In the genomic region with DNA sequence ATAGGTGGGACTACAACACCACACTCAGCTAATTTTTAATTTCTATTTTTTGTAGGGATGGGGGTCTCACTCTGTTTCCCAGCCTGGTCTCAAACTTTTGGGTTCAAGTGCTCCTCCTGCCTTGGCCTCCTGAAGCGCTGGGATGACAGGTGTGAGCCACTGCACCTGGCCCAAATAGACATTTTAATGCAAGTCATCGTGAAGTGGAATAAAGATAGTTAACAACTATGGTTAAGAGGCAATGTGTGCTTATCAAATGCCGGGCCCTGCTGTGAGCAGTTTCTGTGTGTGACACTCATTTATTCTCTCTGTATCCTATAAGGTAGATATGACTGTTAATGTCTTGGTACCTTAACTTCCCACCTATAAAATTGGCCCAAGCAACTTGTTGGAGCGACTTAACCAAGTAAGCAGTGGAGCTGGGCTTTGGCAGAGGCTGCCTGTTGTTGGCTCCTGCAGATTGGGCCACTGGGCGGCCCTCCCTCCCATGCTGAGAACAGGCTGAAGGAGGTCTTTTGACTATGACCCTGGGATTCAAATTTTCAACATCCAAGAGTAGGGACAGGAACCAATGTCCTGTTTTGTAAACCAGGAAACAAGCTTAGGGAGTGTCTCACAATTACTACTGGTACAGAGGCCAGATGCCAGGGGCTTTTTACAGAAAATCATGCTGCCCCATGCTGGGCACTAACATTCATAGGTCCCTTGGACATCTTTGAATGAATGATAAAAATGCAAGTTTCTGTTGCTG, we compare ENCODE assay signal across 19 cellular contexts.
DNase-seq lines count a peak whose midpoint lies in the region; ATAC-seq, FAIRE-seq and TF ChIP-seq lines count a peak whose summit lies in the region.
"Had no signal": no experiment of that assay in that cellular context is flagged by ENCODE, and none has a peak within 500 bp of the region (broad histone marks: within the 10 kb centered on the region; RNA-seq: fewer than 3 reads in every experiment).

No MANE protein-coding gene starts in this region.

- H3K4ac ChIP-seq in H9 (ENCODE audit: low read depth, low read length) (no peak overlapping the region), H1 (replicated peaks; ENCODE audit: insufficient read length, low read depth, low read length) (no peak overlapping the region)

- H3K27ac Mint-ChIP-seq in H9, result peak overlapping the region in 1 of 3 experiments; percentile 36; a peak in 2 of 7 replicates
- no peak overlapping the region for H3K27ac Mint-ChIP-seq in activated naive CD8-positive, alpha-beta T cell treated with anti-CD3 and anti-CD28 coated beads, Interleukin-2, amount 50 U/mL, for 24 hours

- no peak overlapping the region for H2AK5ac ChIP-seq in H9 (ENCODE audit: insufficient read length, low read length)
- peak overlapping the region; percentile 77; the same call in 1 of the 2 replicates for H2AK5ac ChIP-seq in H1 (ENCODE audit: low read depth, low read length)

- DNase-seq in ELF-1 (ENCODE audit: low read depth, low spot score), result peak; percentile 27
- DNase-seq in H9, result peak; percentile 66
- peak in 1 of 2 experiments; percentile 23 for DNase-seq in H1 (ENCODE audit: low read depth in 1 of 2, low spot score in 2 of 2)
- DNase-seq in islet precursor cell, result peak; percentile 38
- no peak for DNase-seq in cerebellar cortex (ENCODE audit: low spot score)
- no peak for DNase-seq in Peyer's patch
- no peak for DNase-seq in activated naive CD8-positive, alpha-beta T cell treated with anti-CD3 and anti-CD28 coated beads, Interleukin-2, amount 50 U/mL, for 24 hours
- DNase-seq: ACHN, C1 segment of cervical spinal cord, NCI-H1105, NCI-H2081, NCI-H2171 treated with DMSO at 0.1 percent for 48 hours, NCI-H446 treated with DMSO at 0.1 percent for 48 hours, NCI-H774, PC-9, SW 1271 had no signal

- H2BK20ac ChIP-seq in H9 (ENCODE audit: low read depth, low read length, poor library complexity, severe bottlenecking) (no peak overlapping the region), H1 (ENCODE audit: low read length) (0 out of 2 replicates have a peak overlapping the region, but pooled peaks have one; percentile 56)

- H3K4me3 Mint-ChIP-seq in H9, result no peak overlapping the region
- no peak overlapping the region for H3K4me3 Mint-ChIP-seq in activated naive CD8-positive, alpha-beta T cell treated with anti-CD3 and anti-CD28 coated beads, Interleukin-2, amount 50 U/mL, for 24 hours

- H3K4me1 Mint-ChIP-seq in H9, result peaks cover 37 to 52% of the 10 kb centered on the region in 2 experiments
- H3K4me1 Mint-ChIP-seq in activated naive CD8-positive, alpha-beta T cell treated with anti-CD3 and anti-CD28 coated beads, Interleukin-2, amount 50 U/mL, for 24 hours, result no peaks in the 10 kb centered on the region

- H3K23me2 ChIP-seq in H9 (ENCODE audit: insufficient read length, low read depth, low read length, poor library complexity, severe bottlenecking), result peaks cover 3% of the 10 kb centered on the region
- H3K23me2 ChIP-seq in H1 (ENCODE audit: low read depth, low read length), result no peaks in the 10 kb centered on the region

- no peaks in the 10 kb centered on the region for H3K27me3 Mint-ChIP-seq in H9 (ENCODE audit: low read depth)
- no peaks in the 10 kb centered on the region for H3K27me3 Mint-ChIP-seq in activated naive CD8-positive, alpha-beta T cell treated with anti-CD3 and anti-CD28 coated beads, Interleukin-2, amount 50 U/mL, for 24 hours

- no peaks in the 10 kb centered on the region for H3K27me3 ChIP-seq in H9 (ENCODE audit: insufficient read depth, low read length)
- H3K27me3 ChIP-seq in H1 (replicated peaks in 1 of 4; ENCODE audit: control insufficient read depth in 3 of 4, extremely low read depth in 1 of 4, insufficient read depth in 3 of 4, low read length in 3 of 4), result no peaks in the 10 kb centered on the region
- no peaks in the 10 kb centered on the region for H3K27me3 ChIP-seq in Peyer's patch
- H3K27me3 ChIP-seq: SJCRH30 had no signal

- no peaks in the 10 kb centered on the region for H4K20me1 ChIP-seq in H9 (ENCODE audit: control insufficient read depth, insufficient read depth, insufficient read length)
- H4K20me1 ChIP-seq in H1 (replicated peaks in 1 of 2; ENCODE audit: control insufficient read depth in 1 of 2, insufficient read depth in 2 of 2, low read length in 2 of 2), result no peaks in the 10 kb centered on the region

- H3K56ac ChIP-seq in H9 (ENCODE audit: insufficient read length, low read depth, low read length), result no peak overlapping the region
- H3K56ac ChIP-seq in H1 (replicated peaks; ENCODE audit: insufficient read length, low read depth, low read length), result no peak overlapping the region

- POLR2A ChIA-PET in H1 (lab: Charles Lee; ENCODE audit: partially characterized antibody), result no interaction called here

- H4K8ac ChIP-seq in H9 (replicated peaks; ENCODE audit: insufficient read length, low read depth, low read length) (no peak overlapping the region), H1 (ENCODE audit: extremely low read depth, insufficient read depth, low read length) (no peak overlapping the region; the same call in 1 of the 2 replicates)

- no peaks in the 10 kb centered on the region for H3K79me1 ChIP-seq in H9 (ENCODE audit: insufficient read depth, low read depth, low read length, poor library complexity, severe bottlenecking)
- no peaks in the 10 kb centered on the region for H3K79me1 ChIP-seq in H1 (ENCODE audit: low read depth, low read length)

- H4K91ac ChIP-seq in H9 (ENCODE audit: insufficient read length, low read depth, low read length) (no peak overlapping the region), H1 (replicated peaks; ENCODE audit: insufficient read length, low read length) (no peak overlapping the region)

- no peak overlapping the region for H3K4me2 ChIP-seq in H9 (ENCODE audit: insufficient read depth, insufficient read length, low read length)
- H3K4me2 ChIP-seq in H1 (ENCODE audit: insufficient read depth in 1 of 2, low read depth in 2 of 2, low read length in 2 of 2), result no peak overlapping the region
- H3K4me2 ChIP-seq: PC-9 had no signal

- H3K27ac ChIP-seq in H9 (ENCODE audit: insufficient read length, low read depth, low read length) (no peak overlapping the region), H1 (ENCODE audit: low read depth, low read length) (no peak overlapping the region; the same call in 1 of the 2 replicates), Peyer's patch (no peak overlapping the region)
- H3K27ac ChIP-seq: PC-9, SJCRH30 had no signal

- H3K23ac ChIP-seq in H9 (ENCODE audit: insufficient read length, low read depth, low read length) (no peak overlapping the region), H1 (ENCODE audit: insufficient read length) (no peak overlapping the region)

- no CpG with 5 or more reads among the region's 5 CpGs for WGBS in H9 (ENCODE audit: extremely low coverage, insufficient read length, low lambda C conversion rate)
- WGBS in H1 (ENCODE audit: extremely low coverage in 1 of 2, insufficient coverage in 1 of 2, insufficient read length in 1 of 2, insufficient replicate concordance in 2 of 2, low coverage in 1 of 2, low lambda C conversion rate in 2 of 2, missing lambda C conversion rate in 1 of 2), 2 experiments, result 78% methylated on average over 5 of the region's 5 CpGs; no CpG with 5 or more reads in 1 of the 2 experiments

- H3K36me3 Mint-ChIP-seq in H9 (ENCODE audit: insufficient read depth in 1 of 3, low read depth in 3 of 3), result no peaks in the 10 kb centered on the region; a peak in 1 of 7 replicates
- H3K36me3 Mint-ChIP-seq in activated naive CD8-positive, alpha-beta T cell treated with anti-CD3 and anti-CD28 coated beads, Interleukin-2, amount 50 U/mL, for 24 hours (ENCODE audit: low read depth), result no peaks in the 10 kb centered on the region

- H3K4me3 ChIP-seq in H1 (ENCODE audit: extremely low read depth in 1 of 4, insufficient read depth in 2 of 4, low read depth in 3 of 4, low read length in 4 of 4) (no peak overlapping the region), Peyer's patch (no peak overlapping the region)
- H3K4me3 ChIP-seq: PC-9, SJCRH30 had no signal

- TF ChIP-seq POLR2A in H1 (IDR thresholded peaks at IDR 0.05; ENCODE audit: control extremely low read depth in 1 of 2, low read depth in 2 of 2, low read length in 2 of 2), result no peak
- no peak for TF ChIP-seq POLR2A in Peyer's patch (IDR thresholded peaks at IDR 0.05)

- H2BK15ac ChIP-seq in H9 (ENCODE audit: low read depth, low read length) (no peak overlapping the region), H1 (ENCODE audit: low read length) (no peak overlapping the region; the same call in 1 of the 2 replicates)

- H2AFZ ChIP-seq in H9 (ENCODE audit: low read length) (no peak overlapping the region), H1 (ENCODE audit: low read length) (no peak overlapping the region)
- H2AFZ ChIP-seq: PC-9 had no signal

- TF ChIP-seq RAD21 in H1 (IDR thresholded peaks at IDR 0.05 in 1 of 2, conservative IDR thresholded peaks at IDR 0.05 in 1 of 2; ENCODE audit: low read depth in 2 of 2, low read length in 2 of 2), result peak in 1 of 2 experiments; percentile 8; a peak in 1 of 4 replicates

- no peak for FAIRE-seq in H1 (lab: Jason Lieb, UNC)
- FAIRE-seq: D721Med, H54 had no signal

- H2BK120ac ChIP-seq in H9 (ENCODE audit: low read depth, low read length, poor library complexity, severe bottlenecking) (no peak overlapping the region), H1 (replicated peaks; ENCODE audit: low read depth, low read length) (no peak overlapping the region)

- H4K5ac ChIP-seq in H9 (ENCODE audit: insufficient read length, low read depth, low read length) (no peak overlapping the region), H1 (ENCODE audit: insufficient read length, low read depth, low read length) (no peak overlapping the region)

- no peaks in the 10 kb centered on the region; a peak in 1 of 5 replicates for H3K9me3 Mint-ChIP-seq in H9
- no peaks in the 10 kb centered on the region for H3K9me3 Mint-ChIP-seq in activated naive CD8-positive, alpha-beta T cell treated with anti-CD3 and anti-CD28 coated beads, Interleukin-2, amount 50 U/mL, for 24 hours

- no peak for ATAC-seq in activated naive CD8-positive, alpha-beta T cell treated with anti-CD3 and anti-CD28 coated beads, Interleukin-2, amount 50 U/mL, for 24 hours

- H2BK5ac ChIP-seq in H9 (ENCODE audit: insufficient read length, low read length) (no peak overlapping the region), H1 (ENCODE audit: low read depth, low read length) (peak overlapping the region; percentile 30; the same call in 1 of the 2 replicates)

- no peak overlapping the region for H3K9ac ChIP-seq in H9 (ENCODE audit: extremely low read depth, insufficient read length, low read length)
- H3K9ac ChIP-seq in H1 (replicated peaks in 1 of 4; ENCODE audit: extremely low read depth in 1 of 4, low read depth in 3 of 4, low read length in 3 of 4), result no peak overlapping the region

- H3K79me2 ChIP-seq in H9 (ENCODE audit: insufficient read depth, low read length) (no peaks in the 10 kb centered on the region), H1 (ENCODE audit: control insufficient read depth in 1 of 2, insufficient read depth in 2 of 2, low read length in 2 of 2) (no peaks in the 10 kb centered on the region)

- CTCF ChIA-PET in H1 (lab: Charles Lee; ENCODE audit: partially characterized antibody), result interaction anchor here (0.6 to 1.6 kb wide), 3 partner anchors 104 to 215 kb away, joined by 3 read pairs; no protein-coding TSS in a partner anchor

- H3K18ac ChIP-seq in H9 (ENCODE audit: insufficient read length, low read depth, low read length) (no peak overlapping the region), H1 (ENCODE audit: extremely low read depth, low read length) (no peak overlapping the region)

- H3K36me3 ChIP-seq in H1 (ENCODE audit: control insufficient read depth in 2 of 4, insufficient read depth in 4 of 4, low read length in 3 of 4) (no peaks in the 10 kb centered on the region), Peyer's patch (no peaks in the 10 kb centered on the region)
- H3K36me3 ChIP-seq: SJCRH30 had no signal

- no peak overlapping the region for H3T11ph ChIP-seq in H9 (ENCODE audit: low read length)

- H3K4me1 ChIP-seq in H9 (ENCODE audit: insufficient read depth, low read length) (peaks cover 19% of the 10 kb centered on the region; the same call in 1 of the 2 replicates), H1 (replicated peaks in 1 of 4; ENCODE audit: control insufficient read depth in 3 of 4, insufficient read depth in 4 of 4, low read length in 3 of 4) (peaks cover 5 to 18% (median 12%) of the 10 kb centered on the region in 4 experiments), Peyer's patch (no peaks in the 10 kb centered on the region)

- no peak overlapping the region for H3K14ac ChIP-seq in H9 (ENCODE audit: insufficient read depth, low read length)
- H3K14ac ChIP-seq in H1 (ENCODE audit: insufficient read length), result no peak overlapping the region

- H3K9me3 ChIP-seq in H9 (ENCODE audit: control insufficient read depth, low read depth, low read length), result no peaks in the 10 kb centered on the region
- H3K9me3 ChIP-seq in H1 (ENCODE audit: insufficient read depth in 2 of 2, low read depth in 1 of 2, low read length in 1 of 2), result no peaks in the 10 kb centered on the region; a peak in 1 of 4 replicates
- no peaks in the 10 kb centered on the region for H3K9me3 ChIP-seq in Peyer's patch
- H3K9me3 ChIP-seq: SJCRH30 had no signal

- H2BK12ac ChIP-seq in H9 (ENCODE audit: insufficient read length, low read depth, low read length) (no peak overlapping the region), H1 (ENCODE audit: low read depth, low read length) (no peak overlapping the region)

- TF ChIP-seq CTCF in H9 (conservative IDR thresholded peaks at IDR 0.05) (no peak), H1 (IDR thresholded peaks at IDR 0.05; ENCODE audit: control extremely low read depth in 1 of 3, insufficient read depth in 1 of 3, low read depth in 1 of 3, low read length in 3 of 3) (no peak), Peyer's patch (IDR thresholded peaks at IDR 0.05) (no peak)

- TF ChIP-seq EP300 in H1 (IDR thresholded peaks at IDR 0.05; ENCODE audit: borderline replicate concordance in 1 of 2, low read depth in 2 of 2, low read length in 2 of 2), result no peak

Comparison
In these comparisons a context has a peak if more than half of its experiments do, and no peak if none do; other contexts are left out.
1. DNase-seq: peak in ELF-1 (single experiment), H9 (single experiment) and islet precursor cell (single experiment); none in cerebellar cortex (single experiment), Peyer's patch (0 of 3) and activated naive CD8-positive, alpha-beta T cell treated with anti-CD3 and anti-CD28 coated beads, Interleukin-2, amount 50 U/mL, for 24 hours (single experiment).